15 cellular contexts compared by ENCODE assay signal in genomic region chr10:102314801-102315200, GRCh38.
DNase-seq lines count a peak whose midpoint lies in the region; ATAC-seq and TF ChIP-seq lines count a peak whose summit lies in the region.
"Had no signal": no experiment of that assay in that cellular context is flagged by ENCODE, and none has a peak within 500 bp of the region (broad histone marks: within the 10 kb centered on the region; RNA-seq: fewer than 3 reads in every experiment).

No MANE protein-coding gene starts in this region.

- H3K9me3 Mint-ChIP-seq in activated T-cell treated with anti-CD3 and anti-CD28 coated beads, Interleukin-2, amount 50 U/mL, for 24 hours = no peaks in the 10 kb centered on the region
- H3K9me3 Mint-ChIP-seq in activated T-cell treated with anti-CD3 and anti-CD28 coated beads, Interleukin-2, amount 50 U/mL, for 4 hours = no peaks in the 10 kb centered on the region
- H3K9me3 Mint-ChIP-seq in CD4-positive, CD25-positive, alpha-beta regulatory T cell = no peaks in the 10 kb centered on the region
- no peaks in the 10 kb centered on the region for H3K9me3 Mint-ChIP-seq in Calu3 (ENCODE audit: low read depth, unreplicated experiment)
- H3K9me3 Mint-ChIP-seq: IgD-negative memory B cell had no signal

- 97% methylated on average over 1 of the region's 1 CpG for WGBS in aorta, 2 donors

- H3K36me3 Mint-ChIP-seq in activated T-cell treated with anti-CD3 and anti-CD28 coated beads, Interleukin-2, amount 50 U/mL, for 24 hours (ENCODE audit: low read depth) = peaks cover 8% of the 10 kb centered on the region
- H3K36me3 Mint-ChIP-seq in activated T-cell treated with anti-CD3 and anti-CD28 coated beads, Interleukin-2, amount 50 U/mL, for 4 hours (ENCODE audit: insufficient read depth) = peaks cover 8% of the 10 kb centered on the region
- peaks cover 3% of the 10 kb centered on the region for H3K36me3 Mint-ChIP-seq in CD4-positive, CD25-positive, alpha-beta regulatory T cell
- H3K36me3 Mint-ChIP-seq in Calu3 (ENCODE audit: insufficient read depth, unreplicated experiment) = no peaks in the 10 kb centered on the region

- H3K4me1 ChIP-seq in CD4-positive, CD25-positive, alpha-beta regulatory T cell (ENCODE audit: control insufficient read depth, insufficient read depth, low read length, poor library complexity, severe bottlenecking) = no peaks in the 10 kb centered on the region
- peaks cover 9 to 16% of the 10 kb centered on the region in 2 donors for H3K4me1 ChIP-seq in aorta (ENCODE audit: control insufficient read depth in 1 of 2, insufficient read depth in 2 of 2, low read length in 2 of 2)

- H3K4me3 ChIP-seq in CD4-positive, CD25-positive, alpha-beta regulatory T cell (ENCODE audit: low read depth, low read length) = no peak overlapping the region
- H3K4me3 ChIP-seq in aorta (ENCODE audit: low read length in 2 of 2) = no peak overlapping the region
- H3K4me3 ChIP-seq: GM23248 had no signal

- H3K9me3 ChIP-seq in CD4-positive, CD25-positive, alpha-beta regulatory T cell (ENCODE audit: control insufficient read depth in 2 of 2, low read length in 2 of 2) = no peaks in the 10 kb centered on the region
- no peaks in the 10 kb centered on the region for H3K9me3 ChIP-seq in aorta (ENCODE audit: control insufficient read depth, low read length)

- H3K4me3 Mint-ChIP-seq in activated T-cell treated with anti-CD3 and anti-CD28 coated beads, Interleukin-2, amount 50 U/mL, for 24 hours = no peak overlapping the region
- H3K4me3 Mint-ChIP-seq in activated T-cell treated with anti-CD3 and anti-CD28 coated beads, Interleukin-2, amount 50 U/mL, for 4 hours = no peak overlapping the region
- H3K4me3 Mint-ChIP-seq in CD4-positive, CD25-positive, alpha-beta regulatory T cell = peak overlapping the region in 1 of 4 donors; percentile 3
- H3K4me3 Mint-ChIP-seq in Calu3 (ENCODE audit: low read depth, unreplicated experiment) = no peak overlapping the region
- H3K4me3 Mint-ChIP-seq: CD4-positive, alpha-beta memory T cell; IgD-negative memory B cell had no signal

- no peaks in the 10 kb centered on the region for H3K36me3 ChIP-seq in CD4-positive, CD25-positive, alpha-beta regulatory T cell (ENCODE audit: control insufficient read depth, insufficient read depth, low read length)
- H3K36me3 ChIP-seq in aorta (ENCODE audit: control insufficient read depth in 1 of 2, insufficient read depth in 2 of 2, low read length in 1 of 2) = no peaks in the 10 kb centered on the region

- no peaks in the 10 kb centered on the region for H3K27me3 Mint-ChIP-seq in activated T-cell treated with anti-CD3 and anti-CD28 coated beads, Interleukin-2, amount 50 U/mL, for 24 hours
- H3K27me3 Mint-ChIP-seq in activated T-cell treated with anti-CD3 and anti-CD28 coated beads, Interleukin-2, amount 50 U/mL, for 4 hours (ENCODE audit: low read depth) = no peaks in the 10 kb centered on the region
- no peaks in the 10 kb centered on the region for H3K27me3 Mint-ChIP-seq in CD4-positive, CD25-positive, alpha-beta regulatory T cell
- H3K27me3 Mint-ChIP-seq in Calu3 (ENCODE audit: unreplicated experiment) = no peaks in the 10 kb centered on the region
- H3K27me3 Mint-ChIP-seq: CD4-positive, alpha-beta memory T cell; IgD-negative memory B cell had no signal

- H3K4me1 Mint-ChIP-seq in activated T-cell treated with anti-CD3 and anti-CD28 coated beads, Interleukin-2, amount 50 U/mL, for 24 hours (ENCODE audit: low read depth) = peaks cover 53% of the 10 kb centered on the region
- peaks cover 37% of the 10 kb centered on the region for H3K4me1 Mint-ChIP-seq in activated T-cell treated with anti-CD3 and anti-CD28 coated beads, Interleukin-2, amount 50 U/mL, for 4 hours (ENCODE audit: low read depth)
- H3K4me1 Mint-ChIP-seq in CD4-positive, CD25-positive, alpha-beta regulatory T cell = peaks cover 21 to 44% (median 25%) of the 10 kb centered on the region in 4 donors
- H3K4me1 Mint-ChIP-seq in Calu3 (ENCODE audit: low read depth, unreplicated experiment) = peaks cover 34% of the 10 kb centered on the region

- no peaks in the 10 kb centered on the region for H3K27me3 ChIP-seq in CD4-positive, CD25-positive, alpha-beta regulatory T cell (ENCODE audit: control insufficient read depth, insufficient read depth, low read length)
- H3K27me3 ChIP-seq in aorta (ENCODE audit: control insufficient read depth in 1 of 2, insufficient read depth in 2 of 2, low read length in 1 of 2) = no peaks in the 10 kb centered on the region

- DNase-seq in activated T-cell treated with anti-CD3 and anti-CD28 coated beads, Interleukin-2, amount 50 U/mL, for 24 hours = no peak
- no peak for DNase-seq in activated T-cell treated with anti-CD3 and anti-CD28 coated beads, Interleukin-2, amount 50 U/mL, for 4 hours
- no peak for DNase-seq in CD4-positive, CD25-positive, alpha-beta regulatory T cell
- DNase-seq in cerebellum (ENCODE audit: low spot score) (peak; percentile 36), pons (ENCODE audit: low spot score) (peak; percentile 10), aorta (no peak), Calu3 (no peak)
- DNase-seq: 8988T; AML-193; CD4-positive, alpha-beta memory T cell; DMS53; GM23248; H7; KG1 had no signal

- CTCF ChIA-PET in Calu3 (lab: Charles Lee) = no interaction called here

- TF ChIP-seq CTCF in Calu3 (IDR thresholded peaks at IDR 0.05; ENCODE audit: unreplicated experiment) = no peak

- no peak for ATAC-seq in activated T-cell treated with anti-CD3 and anti-CD28 coated beads, Interleukin-2, amount 50 U/mL, for 4 hours
- ATAC-seq in CD4-positive, CD25-positive, alpha-beta regulatory T cell (ENCODE audit: low read depth in 2 of 2) = no peak
- ATAC-seq in aorta (ENCODE audit: low FRiP score) = no peak

- intact Hi-C loops in aorta (cut with DNase I) (no loop called here), Calu3 (cut with micrococcal nuclease; ENCODE audit: unreplicated experiment) (no loop called here)

- no TSS peak for BruUV-seq in Calu3 (replicated peaks; lab: Mats Ljungman, UMichigan)

- peak overlapping the region; percentile 50 for H3K27ac Mint-ChIP-seq in activated T-cell treated with anti-CD3 and anti-CD28 coated beads, Interleukin-2, amount 50 U/mL, for 24 hours
- peak overlapping the region in 2 of 3 donors; percentile 30 to 81 for H3K27ac Mint-ChIP-seq in CD4-positive, CD25-positive, alpha-beta regulatory T cell
- H3K27ac Mint-ChIP-seq in Calu3 (ENCODE audit: unreplicated experiment) = no peak overlapping the region
- H3K27ac Mint-ChIP-seq: IgD-negative memory B cell had no signal

- H3K27ac ChIP-seq in CD4-positive, CD25-positive, alpha-beta regulatory T cell (ENCODE audit: insufficient read depth, low read length, poor library complexity, severe bottlenecking) = no peak overlapping the region
- H3K27ac ChIP-seq in aorta (ENCODE audit: low read depth in 1 of 2, low read length in 2 of 2) = no peak overlapping the region
- H3K27ac ChIP-seq: GM23248 had no signal

Comparison
In these comparisons a context has a peak if more than half of its experiments do, and no peak if none do; other contexts are left out.
1. DNase-seq: peak in cerebellum (single experiment) and pons (single experiment); none in activated T-cell treated with anti-CD3 and anti-CD28 coated beads, Interleukin-2, amount 50 U/mL, for 24 hours (single experiment), activated T-cell treated with anti-CD3 and anti-CD28 coated beads, Interleukin-2, amount 50 U/mL, for 4 hours (single experiment), CD4-positive, CD25-positive, alpha-beta regulatory T cell (0 of 3), aorta (0 of 2) and Calu3 (single experiment).